ENCODE assay signal across 9 cellular contexts in genomic region chr4:8274772-8275241, GRCh38. TPM values are rescaled to one million over a fixed set of nuclear protein-coding genes. Genes with fewer than 3 reads are reported as not detected.
DNase-seq lines count a peak whose midpoint lies in the region; FAIRE-seq and TF ChIP-seq lines count a peak whose summit lies in the region.
"Had no signal": no experiment of that assay in that cellular context is flagged by ENCODE, and none has a peak within 500 bp of the region (broad histone marks: within the 10 kb centered on the region; RNA-seq: fewer than 3 reads in every experiment).

No MANE protein-coding gene starts in this region.

- TF ChIP-seq CTCF in ascending aorta (IDR thresholded peaks at IDR 0.05): peak; percentile 42 to 75 (median 53)

- H3K4me3 ChIP-seq in H7 (ENCODE audit: insufficient read depth, low read depth, low read length) (no peak overlapping the region), ascending aorta (no peak overlapping the region), skeletal muscle satellite cell (ENCODE audit: low read length) (no peak overlapping the region)
- H3K4me3 ChIP-seq: SJSA1 had no signal

- peak overlapping the region; percentile 67 for H3K4me2 ChIP-seq in skeletal muscle satellite cell (ENCODE audit: low read length)

- H3K9me3 ChIP-seq in ascending aorta (no peaks in the 10 kb centered on the region), skeletal muscle satellite cell (replicated peaks; ENCODE audit: low read length) (no peaks in the 10 kb centered on the region)
- H3K9me3 ChIP-seq: SJSA1 had no signal

- H3K36me3 ChIP-seq in H7 (replicated peaks; ENCODE audit: control insufficient read depth, insufficient read depth, low read length): no peaks in the 10 kb centered on the region
- no peaks in the 10 kb centered on the region for H3K36me3 ChIP-seq in ascending aorta
- no peaks in the 10 kb centered on the region for H3K36me3 ChIP-seq in skeletal muscle satellite cell (ENCODE audit: insufficient read depth, low read length)
- H3K36me3 ChIP-seq: SJSA1 had no signal

- no peak for TF ChIP-seq POLR2A in GM12891 (IDR thresholded peaks at IDR 0.05; ENCODE audit: low read depth, low read length)

- peak; percentile 76 for DNase-seq in H7
- peak; percentile 52 to 92 for DNase-seq in ascending aorta (ENCODE audit: low spot score in 2 of 2)
- DNase-seq in hepatic stellate cell (ENCODE audit: low spot score): peak; percentile 92
- no peak for DNase-seq in GM12891 (ENCODE audit: insufficient read length, low spot score)
- DNase-seq in GDM1 (lab: John Stamatoyannopoulos, UW): no peak
- DNase-seq in RKO (ENCODE audit: low spot score): no peak
- no peak for DNase-seq in SW 1271 (lab: John Stamatoyannopoulos, UW)

- H3K9ac ChIP-seq in skeletal muscle satellite cell (ENCODE audit: low read depth, low read length): peak overlapping the region; percentile 26

- H3K4me1 ChIP-seq in ascending aorta: peaks cover 22 to 39% of the 10 kb centered on the region in 2 donors
- H3K4me1 ChIP-seq in skeletal muscle satellite cell (ENCODE audit: control insufficient read depth, insufficient read depth, low read length): peaks cover 77% of the 10 kb centered on the region

- H3K27me3 ChIP-seq in H7 (ENCODE audit: control insufficient read depth, insufficient read depth, low read length) (peaks cover 17% of the 10 kb centered on the region), ascending aorta (no peaks in the 10 kb centered on the region), skeletal muscle satellite cell (ENCODE audit: control insufficient read depth, insufficient read depth, low read length) (peaks cover 16% of the 10 kb centered on the region)

- H3K27ac ChIP-seq in ascending aorta: peak overlapping the region; percentile 21 to 35
- H3K27ac ChIP-seq: SJSA1 had no signal

- intact Hi-C loops in ascending aorta (cut with DNase I): loop anchor here (1.0 kb wide), 1 partner anchor 128 kb away; no protein-coding TSS in a partner anchor

- no peak for FAIRE-seq in GM12891 (lab: Jason Lieb, UNC)

TF ChIP-seq in GM12891, 5 proteins besides CTCF, POLR2A, EP300 and RAD21:
- TF ChIP-seq SPI1 (IDR thresholded peaks at IDR 0.05; ENCODE audit: low read depth, low read length) (no peak), POLR2AphosphoS5 (IDR thresholded peaks at IDR 0.05; ENCODE audit: low read depth, low read length) (no peak), PAX5 (IDR thresholded peaks at IDR 0.05; ENCODE audit: insufficient read depth, low read length, severe bottlenecking) (no peak), TAF1 (IDR thresholded peaks at IDR 0.05; ENCODE audit: low read depth, low read length) (no peak)

RNA-seq across cellular contexts. Expression of gene HTRA3, which starts 5.3 kb away (rescaled TPM):
- 3.8 and 4.6 TPM in 2 replicates for total RNA-seq in H7 (2014; rRNA removed; shearing (Covaris generic))
- total RNA-seq in ascending aorta: 52.6 TPM
- total RNA-seq in skeletal muscle satellite cell (2012; rRNA removed): 2.2 and 3.3 TPM in 2 replicates
- polyA plus RNA-seq in GM12891 (2012; ENCODE audit: low read depth, missing spikeins): 0.06 TPM

Comparison
In these comparisons a context has a peak if more than half of its experiments do, and no peak if none do; other contexts are left out.
1. DNase-seq: peak in H7 (single experiment), ascending aorta (2 of 2) and hepatic stellate cell (single experiment); none in GM12891 (single experiment), GDM1 (single experiment), RKO (single experiment) and SW 1271 (0 of 2).